In genomic region chr3:42936157-42936981, GRCh38 we compare ENCODE assay signal across 1 cellular context.
TF ChIP-seq lines count a peak whose summit lies in the region.

No MANE protein-coding gene starts in this region.

TF ChIP-seq in IMR-90, 13 proteins besides CTCF, POLR2A, EP300 and RAD21:
- TF ChIP-seq RCOR1 (IDR thresholded peaks at IDR 0.05; ENCODE audit: insufficient replicate concordance, low read length) = no peak
- TF ChIP-seq CHD1 (IDR thresholded peaks at IDR 0.05; ENCODE audit: low read depth, low read length) = no peak
- no peak for TF ChIP-seq SMC3 (IDR thresholded peaks at IDR 0.05; ENCODE audit: low read depth, low read length)
- no peak for TF ChIP-seq CEBPB (IDR thresholded peaks at IDR 0.05; ENCODE audit: low read depth, low read length)
- no peak for TF ChIP-seq NFE2L2 (IDR thresholded peaks at IDR 0.05; ENCODE audit: low read depth, low read length)
- TF ChIP-seq BHLHE40 (IDR thresholded peaks at IDR 0.05; ENCODE audit: low read depth, low read length) = no peak
- no peak for TF ChIP-seq MAZ (IDR thresholded peaks at IDR 0.05; ENCODE audit: borderline replicate concordance, low read depth, low read length)
- TF ChIP-seq MXI1 (IDR thresholded peaks at IDR 0.05; ENCODE audit: borderline replicate concordance, low read depth, low read length) = no peak
- no peak for TF ChIP-seq USF2 (IDR thresholded peaks at IDR 0.05; ENCODE audit: low read depth, low read length)
- TF ChIP-seq, protein P1, sequence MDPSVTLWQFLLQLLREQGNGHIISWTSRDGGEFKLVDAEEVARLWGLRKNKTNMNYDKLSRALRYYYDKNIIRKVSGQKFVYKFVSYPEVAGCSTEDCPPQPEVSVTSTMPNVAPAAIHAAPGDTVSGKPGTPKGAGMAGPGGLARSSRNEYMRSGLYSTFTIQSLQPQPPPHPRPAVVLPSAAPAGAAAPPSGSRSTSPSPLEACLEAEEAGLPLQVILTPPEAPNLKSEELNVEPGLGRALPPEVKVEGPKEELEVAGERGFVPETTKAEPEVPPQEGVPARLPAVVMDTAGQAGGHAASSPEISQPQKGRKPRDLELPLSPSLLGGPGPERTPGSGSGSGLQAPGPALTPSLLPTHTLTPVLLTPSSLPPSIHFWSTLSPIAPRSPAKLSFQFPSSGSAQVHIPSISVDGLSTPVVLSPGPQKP (IDR thresholded peaks at IDR 0.05; ENCODE audit: borderline replicate concordance, low read depth, low read length) = no peak
- no peak for TF ChIP-seq MAFK (IDR thresholded peaks at IDR 0.05; ENCODE audit: low read depth, low read length)
- TF ChIP-seq RFX5 (IDR thresholded peaks at IDR 0.05; ENCODE audit: low read depth, low read length) = no peak
- TF ChIP-seq FOS (IDR thresholded peaks at IDR 0.05; ENCODE audit: low read depth, low read length) = no peak
